In genomic region chr19:12681074-12681987, GRCh38 we compare ENCODE assay signal across 8 cellular contexts. TPM values are rescaled to one million over a fixed set of nuclear protein-coding genes. Genes with fewer than 3 reads are reported as not detected.
DNase-seq lines count a peak whose midpoint lies in the region; FAIRE-seq and TF ChIP-seq lines count a peak whose summit lies in the region.

Gene DHPS (minus strand): TSS chr19:12681880. CDS start chr19:12681766, 114 bp downstream.

- peak within 1 kb of the TSS; percentile 89 to 91 (median 90) for H3K4me3 Mint-ChIP-seq in nephron
- peak within 1 kb of the TSS; percentile 100 for H3K4me3 Mint-ChIP-seq in stimulated activated naive CD8-positive, alpha-beta T cell treated with anti-CD3 and anti-CD28 coated beads, Interleukin-15, Interleukin-2, amounts not matched to agents 100 ng/mL and 50 ng/mL, for 24 hours

- peak within 1 kb of the TSS; percentile 66 to 90 (median 84) for H3K27ac Mint-ChIP-seq in nephron
- H3K27ac Mint-ChIP-seq in stimulated activated naive CD8-positive, alpha-beta T cell treated with anti-CD3 and anti-CD28 coated beads, Interleukin-15, Interleukin-2, amounts not matched to agents 100 ng/mL and 50 ng/mL, for 24 hours = peak within 1 kb of the TSS; percentile 97

- peak; percentile 71 for TF ChIP-seq POLR2A in H54 (IDR thresholded peaks at IDR 0.05; ENCODE audit: low read depth, low read length)

- TF ChIP-seq CTCF in fibroblast of the aortic adventitia (IDR thresholded peaks at IDR 0.05; ENCODE audit: insufficient read depth, low read length) (peak; percentile 5), nephron (IDR thresholded peaks at IDR 0.05; ENCODE audit: unreplicated experiment in 3 of 3) (no peak)

- H3K9me3 Mint-ChIP-seq in nephron = no peaks in the 10 kb centered on the region
- no peaks in the 10 kb centered on the region for H3K9me3 Mint-ChIP-seq in stimulated activated naive CD8-positive, alpha-beta T cell treated with anti-CD3 and anti-CD28 coated beads, Interleukin-15, Interleukin-2, amounts not matched to agents 100 ng/mL and 50 ng/mL, for 24 hours

- FAIRE-seq in H54 (lab: Jason Lieb, UNC) = peak; percentile 30

- H3K36me3 Mint-ChIP-seq in nephron (ENCODE audit: low read depth) = peaks cover 26% of the 10 kb centered on the region
- H3K36me3 Mint-ChIP-seq in stimulated activated naive CD8-positive, alpha-beta T cell treated with anti-CD3 and anti-CD28 coated beads, Interleukin-15, Interleukin-2, amounts not matched to agents 100 ng/mL and 50 ng/mL, for 24 hours (ENCODE audit: low read depth) = peaks cover 28% of the 10 kb centered on the region

- peak within 1 kb of the TSS; percentile 98 for H3K4me3 ChIP-seq in fibroblast of the aortic adventitia (ENCODE audit: low read depth, low read length)

- H3K4me1 Mint-ChIP-seq in nephron = peaks cover 6% of the 10 kb centered on the region
- H3K4me1 Mint-ChIP-seq in stimulated activated naive CD8-positive, alpha-beta T cell treated with anti-CD3 and anti-CD28 coated beads, Interleukin-15, Interleukin-2, amounts not matched to agents 100 ng/mL and 50 ng/mL, for 24 hours (ENCODE audit: low read depth) = peaks cover 31% of the 10 kb centered on the region

- DNase-seq in EL (peak; percentile 99), H54 (ENCODE audit: insufficient read length, low spot score) (peak; percentile 84), M059J (ENCODE audit: low read depth) (peak; percentile 98), SHP77 (lab: John Stamatoyannopoulos, UW) (peak; percentile 96), fibroblast of the aortic adventitia (ENCODE audit: low read depth) (peak; percentile 98)
- peak; percentile 83 for DNase-seq in activated effector memory CD4-positive, alpha-beta T cell treated with Interleukin-2 at 50 U/mL for 16 hours

- H3K27me3 Mint-ChIP-seq in nephron (ENCODE audit: low read depth) = peaks cover 5% of the 10 kb centered on the region
- H3K27me3 Mint-ChIP-seq in stimulated activated naive CD8-positive, alpha-beta T cell treated with anti-CD3 and anti-CD28 coated beads, Interleukin-15, Interleukin-2, amounts not matched to agents 100 ng/mL and 50 ng/mL, for 24 hours = no peaks in the 10 kb centered on the region

RNA-seq across cellular contexts. Expression of gene DHPS, which starts in this region (rescaled TPM):
- total RNA-seq in M059J (2014; rRNA removed; shearing (Covaris generic)) = 82.7 and 108 TPM in 2 replicates
- 38.3 and 46.2 TPM in 2 replicates for total RNA-seq in fibroblast of the aortic adventitia (ENCODE audit: low replicate concordance)

Comparison
In these comparisons a context has a peak if more than half of its experiments do, and no peak if none do; other contexts are left out.
1. Peak in every context shown above with its lines: DNase-seq and H3K4me3 ChIP-seq.